17 cellular contexts compared by ENCODE assay signal in genomic region chr3:57354768-57355167, GRCh38.
"Had no signal": no experiment of that assay in that cellular context is flagged by ENCODE, and none has a peak within 500 bp of the region (broad histone marks: within the 10 kb centered on the region; RNA-seq: fewer than 3 reads in every experiment).

No MANE protein-coding gene starts in this region.

- H3K9me3 Mint-ChIP-seq: activated naive CD4-positive, alpha-beta T cell treated with anti-CD3 and anti-CD28 coated beads for 36 hours; activated naive CD8-positive, alpha-beta T cell treated with anti-CD3 and anti-CD28 coated beads, Interleukin-2, amount 50 U/mL, for 24 hours; activated T-helper 2 cell treated with anti-CD3 and anti-CD28 coated beads, Interferon-gamma antibody, Interleukin-2, Interleukin-4, amounts not matched to agents 10 μg/mL and 5 μg/mL and 100 μg/mL, durations not matched to agents 14 hours and 24 hours and 36 hours; immature natural killer cell had no signal

- H3K27ac Mint-ChIP-seq: activated naive CD4-positive, alpha-beta T cell treated with anti-CD3 and anti-CD28 coated beads for 36 hours; activated naive CD8-positive, alpha-beta T cell treated with anti-CD3 and anti-CD28 coated beads, Interleukin-2, amount 50 U/mL, for 24 hours; activated T-helper 2 cell treated with anti-CD3 and anti-CD28 coated beads, Interferon-gamma antibody, Interleukin-2, Interleukin-4, amounts not matched to agents 10 μg/mL and 5 μg/mL and 100 μg/mL, durations not matched to agents 14 hours and 24 hours and 36 hours; immature natural killer cell had no signal

- H3K36me3 ChIP-seq: breast epithelium, sigmoid colon, thoracic aorta, upper lobe of right lung had no signal

- H3K4me3 Mint-ChIP-seq: activated naive CD4-positive, alpha-beta T cell treated with anti-CD3 and anti-CD28 coated beads for 36 hours; activated naive CD8-positive, alpha-beta T cell treated with anti-CD3 and anti-CD28 coated beads, Interleukin-2, amount 50 U/mL, for 24 hours; immature natural killer cell had no signal

- H3K4me3 ChIP-seq: breast epithelium, lung, sigmoid colon, thoracic aorta, upper lobe of right lung had no signal

- H3K27ac ChIP-seq: breast epithelium, foreskin keratinocyte, parathyroid adenoma, sigmoid colon, thoracic aorta, upper lobe of right lung had no signal

- H3K36me3 Mint-ChIP-seq: immature natural killer cell had no signal

- DNase-seq: activated CD4-positive, CD25-positive, alpha-beta regulatory T cell treated with anti-CD3 and anti-CD28 coated beads, Interleukin-2, amount 50 U/mL, for 72 hours; activated naive CD4-positive, alpha-beta T cell treated with anti-CD3 and anti-CD28 coated beads for 36 hours; activated naive CD8-positive, alpha-beta T cell treated with anti-CD3 and anti-CD28 coated beads, Interleukin-2, amount 50 U/mL, for 24 hours; activated T-cell treated with anti-CD3 and anti-CD28 coated beads for 4 hours; aorta; cerebellar nuclear complex; effector memory CD4-positive, alpha-beta T cell; foreskin keratinocyte; immature natural killer cell; sigmoid colon; stimulated activated CD4-positive, alpha-beta T cell treated with anti-CD3 and anti-CD28 coated beads, Interleukin-2, amount 100 ng/mL, for 24 hours; upper lobe of right lung had no signal

- ATAC-seq: activated naive CD8-positive, alpha-beta T cell treated with anti-CD3 and anti-CD28 coated beads, Interleukin-2, amount 50 U/mL, for 24 hours; foreskin keratinocyte; upper lobe of right lung had no signal

- H3K27me3 ChIP-seq: breast epithelium, sigmoid colon, upper lobe of right lung had no signal

- H3K27me3 Mint-ChIP-seq: activated naive CD8-positive, alpha-beta T cell treated with anti-CD3 and anti-CD28 coated beads, Interleukin-2, amount 50 U/mL, for 24 hours had no signal
